In the genomic region with DNA sequence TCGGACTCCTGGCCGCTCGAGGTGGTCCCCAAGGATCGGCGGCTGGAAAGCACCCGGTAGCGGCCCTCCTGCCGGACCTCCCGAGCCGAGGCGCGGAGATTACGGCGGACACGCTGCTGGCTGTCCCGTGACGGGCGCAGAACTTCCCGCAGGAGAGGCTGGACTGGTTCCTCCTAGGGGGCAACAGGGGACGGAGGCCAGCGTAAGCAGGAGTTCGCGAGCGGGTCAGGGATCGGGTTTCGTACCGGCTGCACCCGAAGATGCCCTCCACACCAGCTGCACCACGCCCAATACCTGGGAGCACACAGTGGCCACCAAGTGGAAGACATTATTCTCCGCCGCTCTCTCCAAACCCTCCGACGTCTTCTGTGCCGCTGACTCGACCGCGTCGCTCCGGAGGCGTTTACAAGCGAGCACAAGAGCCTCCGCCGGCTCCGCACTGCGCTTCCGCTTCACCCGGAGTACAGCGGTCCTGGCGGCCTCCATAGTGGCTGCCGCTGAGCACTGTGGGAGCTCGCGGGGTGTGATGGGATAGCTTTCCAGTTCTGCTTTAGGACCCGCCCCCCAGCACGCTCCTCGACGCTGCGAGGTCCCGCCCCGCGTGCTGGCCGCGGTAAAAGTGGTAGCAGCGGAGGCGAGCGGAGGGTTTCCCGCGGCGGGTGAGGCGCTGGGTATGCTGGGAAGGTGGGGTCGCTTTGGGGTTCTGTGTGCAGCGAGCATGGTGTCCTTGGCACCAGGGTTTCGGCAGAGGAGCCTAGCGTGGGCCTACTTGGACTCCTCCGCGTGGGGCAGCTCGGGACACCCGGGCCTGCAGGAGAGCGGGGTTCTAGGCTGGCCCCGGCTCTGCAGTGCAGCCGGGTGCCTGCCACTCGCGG, we compare ENCODE assay signal across 1 cellular context.
A peak's percentile ranks its signal among the peaks of the same experiment; 100 is the strongest.
TF ChIP-seq lines count a peak whose summit lies in the region.

A gene with protein sequence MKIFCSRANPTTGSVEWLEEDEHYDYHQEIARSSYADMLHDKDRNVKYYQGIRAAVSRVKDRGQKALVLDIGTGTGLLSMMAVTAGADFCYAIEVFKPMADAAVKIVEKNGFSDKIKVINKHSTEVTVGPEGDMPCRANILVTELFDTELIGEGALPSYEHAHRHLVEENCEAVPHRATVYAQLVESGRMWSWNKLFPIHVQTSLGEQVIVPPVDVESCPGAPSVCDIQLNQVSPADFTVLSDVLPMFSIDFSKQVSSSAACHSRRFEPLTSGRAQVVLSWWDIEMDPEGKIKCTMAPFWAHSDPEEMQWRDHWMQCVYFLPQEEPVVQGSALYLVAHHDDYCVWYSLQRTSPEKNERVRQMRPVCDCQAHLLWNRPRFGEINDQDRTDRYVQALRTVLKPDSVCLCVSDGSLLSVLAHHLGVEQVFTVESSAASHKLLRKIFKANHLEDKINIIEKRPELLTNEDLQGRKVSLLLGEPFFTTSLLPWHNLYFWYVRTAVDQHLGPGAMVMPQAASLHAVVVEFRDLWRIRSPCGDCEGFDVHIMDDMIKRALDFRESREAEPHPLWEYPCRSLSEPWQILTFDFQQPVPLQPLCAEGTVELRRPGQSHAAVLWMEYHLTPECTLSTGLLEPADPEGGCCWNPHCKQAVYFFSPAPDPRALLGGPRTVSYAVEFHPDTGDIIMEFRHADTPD (plus strand): TSS at position 579 of the 875 bp plus-strand sequence. CDS start 4,961 bp downstream, outside the sequence.
A gene (minus strand): TSS at position 506 of the 875 bp plus-strand sequence. CDS start 20 bp downstream, at position 486.

TF ChIP-seq in WTC11, 78 proteins besides CTCF, POLR2A, EP300 and RAD21 (continued from another document and continues in another):
- TF ChIP-seq, protein P1, sequence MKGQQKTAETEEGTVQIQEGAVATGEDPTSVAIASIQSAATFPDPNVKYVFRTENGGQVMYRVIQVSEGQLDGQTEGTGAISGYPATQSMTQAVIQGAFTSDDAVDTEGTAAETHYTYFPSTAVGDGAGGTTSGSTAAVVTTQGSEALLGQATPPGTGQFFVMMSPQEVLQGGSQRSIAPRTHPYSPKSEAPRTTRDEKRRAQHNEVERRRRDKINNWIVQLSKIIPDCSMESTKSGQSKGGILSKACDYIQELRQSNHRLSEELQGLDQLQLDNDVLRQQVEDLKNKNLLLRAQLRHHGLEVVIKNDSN (CRISPR knock-in tag; IDR thresholded peaks at IDR 0.05) = peak; percentile 76; the same call in 1 of the 2 replicates
- peak; percentile 31 for TF ChIP-seq NFYB (CRISPR knock-in tag; conservative IDR thresholded peaks at IDR 0.05; ENCODE audit: low read depth)
- no peak for TF ChIP-seq OVOL2 (CRISPR knock-in tag; IDR thresholded peaks at IDR 0.05; ENCODE audit: borderline replicate concordance)
- 0 out of 2 replicates have a peak, but pooled peaks have one; percentile 56 for TF ChIP-seq ZNF416 (CRISPR knock-in tag; IDR thresholded peaks at IDR 0.05)
- peak; percentile 63; the same call in 1 of the 2 replicates for TF ChIP-seq KAT7 (CRISPR knock-in tag; IDR thresholded peaks at IDR 0.05; ENCODE audit: borderline replicate concordance)
- TF ChIP-seq, protein P2, sequence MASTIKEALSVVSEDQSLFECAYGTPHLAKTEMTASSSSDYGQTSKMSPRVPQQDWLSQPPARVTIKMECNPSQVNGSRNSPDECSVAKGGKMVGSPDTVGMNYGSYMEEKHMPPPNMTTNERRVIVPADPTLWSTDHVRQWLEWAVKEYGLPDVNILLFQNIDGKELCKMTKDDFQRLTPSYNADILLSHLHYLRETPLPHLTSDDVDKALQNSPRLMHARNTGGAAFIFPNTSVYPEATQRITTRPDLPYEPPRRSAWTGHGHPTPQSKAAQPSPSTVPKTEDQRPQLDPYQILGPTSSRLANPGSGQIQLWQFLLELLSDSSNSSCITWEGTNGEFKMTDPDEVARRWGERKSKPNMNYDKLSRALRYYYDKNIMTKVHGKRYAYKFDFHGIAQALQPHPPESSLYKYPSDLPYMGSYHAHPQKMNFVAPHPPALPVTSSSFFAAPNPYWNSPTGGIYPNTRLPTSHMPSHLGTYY (CRISPR knock-in tag; IDR thresholded peaks at IDR 0.05) = no peak
- TF ChIP-seq, protein P3, sequence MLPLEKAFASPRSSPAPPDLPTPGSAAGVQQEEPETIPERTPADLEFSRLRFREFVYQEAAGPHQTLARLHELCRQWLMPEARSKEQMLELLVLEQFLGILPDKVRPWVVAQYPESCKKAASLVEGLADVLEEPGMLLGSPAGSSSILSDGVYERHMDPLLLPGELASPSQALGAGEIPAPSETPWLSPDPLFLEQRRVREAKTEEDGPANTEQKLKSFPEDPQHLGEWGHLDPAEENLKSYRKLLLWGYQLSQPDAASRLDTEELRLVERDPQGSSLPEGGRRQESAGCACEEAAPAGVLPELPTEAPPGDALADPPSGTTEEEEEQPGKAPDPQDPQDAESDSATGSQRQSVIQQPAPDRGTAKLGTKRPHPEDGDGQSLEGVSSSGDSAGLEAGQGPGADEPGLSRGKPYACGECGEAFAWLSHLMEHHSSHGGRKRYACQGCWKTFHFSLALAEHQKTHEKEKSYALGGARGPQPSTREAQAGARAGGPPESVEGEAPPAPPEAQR (CRISPR knock-in tag; IDR thresholded peaks at IDR 0.05) = no peak
- peak; percentile 93 for TF ChIP-seq GABPB1 (CRISPR knock-in tag; IDR thresholded peaks at IDR 0.05)
- peak; percentile 89; the same call in 1 of the 2 replicates for TF ChIP-seq NR1H2 (CRISPR knock-in tag; IDR thresholded peaks at IDR 0.05)
- TF ChIP-seq TEAD4 (CRISPR knock-in tag; IDR thresholded peaks at IDR 0.05) = peak; percentile 80
- TF ChIP-seq SMAD4 (CRISPR knock-in tag; IDR thresholded peaks at IDR 0.05) = 0 out of 2 replicates have a peak, but pooled peaks have one; percentile 73
- TF ChIP-seq TCF7 (CRISPR knock-in tag; IDR thresholded peaks at IDR 0.05; ENCODE audit: low read depth) = 0 out of 2 replicates have a peak, but pooled peaks have one; percentile 76
- peak; percentile 75; the same call in 1 of the 2 replicates for TF ChIP-seq ZNF232 (CRISPR knock-in tag; IDR thresholded peaks at IDR 0.05)
- peak; percentile 90 for TF ChIP-seq MYBL2 (CRISPR knock-in tag; IDR thresholded peaks at IDR 0.05)
- TF ChIP-seq, protein P4, sequence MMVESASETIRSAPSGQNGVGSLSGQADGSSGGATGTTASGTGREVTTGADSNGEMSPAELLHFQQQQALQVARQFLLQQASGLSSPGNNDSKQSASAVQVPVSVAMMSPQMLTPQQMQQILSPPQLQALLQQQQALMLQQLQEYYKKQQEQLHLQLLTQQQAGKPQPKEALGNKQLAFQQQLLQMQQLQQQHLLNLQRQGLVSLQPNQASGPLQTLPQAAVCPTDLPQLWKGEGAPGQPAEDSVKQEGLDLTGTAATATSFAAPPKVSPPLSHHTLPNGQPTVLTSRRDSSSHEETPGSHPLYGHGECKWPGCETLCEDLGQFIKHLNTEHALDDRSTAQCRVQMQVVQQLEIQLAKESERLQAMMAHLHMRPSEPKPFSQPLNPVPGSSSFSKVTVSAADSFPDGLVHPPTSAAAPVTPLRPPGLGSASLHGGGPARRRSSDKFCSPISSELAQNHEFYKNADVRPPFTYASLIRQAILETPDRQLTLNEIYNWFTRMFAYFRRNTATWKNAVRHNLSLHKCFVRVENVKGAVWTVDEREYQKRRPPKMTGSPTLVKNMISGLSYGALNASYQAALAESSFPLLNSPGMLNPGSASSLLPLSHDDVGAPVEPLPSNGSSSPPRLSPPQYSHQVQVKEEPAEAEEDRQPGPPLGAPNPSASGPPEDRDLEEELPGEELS (CRISPR knock-in tag; IDR thresholded peaks at IDR 0.05) = peak; percentile 84
- TF ChIP-seq ZBTB21 (CRISPR knock-in tag; IDR thresholded peaks at IDR 0.05; ENCODE audit: borderline replicate concordance) = peak; percentile 80; the same call in 1 of the 2 replicates
- peak; percentile 79; the same call in 1 of the 2 replicates for TF ChIP-seq ATF1 (CRISPR knock-in tag; IDR thresholded peaks at IDR 0.05)
- peak; percentile 93 for TF ChIP-seq FOXP1 (CRISPR knock-in tag; IDR thresholded peaks at IDR 0.05; ENCODE audit: borderline replicate concordance)
- TF ChIP-seq, protein P5, sequence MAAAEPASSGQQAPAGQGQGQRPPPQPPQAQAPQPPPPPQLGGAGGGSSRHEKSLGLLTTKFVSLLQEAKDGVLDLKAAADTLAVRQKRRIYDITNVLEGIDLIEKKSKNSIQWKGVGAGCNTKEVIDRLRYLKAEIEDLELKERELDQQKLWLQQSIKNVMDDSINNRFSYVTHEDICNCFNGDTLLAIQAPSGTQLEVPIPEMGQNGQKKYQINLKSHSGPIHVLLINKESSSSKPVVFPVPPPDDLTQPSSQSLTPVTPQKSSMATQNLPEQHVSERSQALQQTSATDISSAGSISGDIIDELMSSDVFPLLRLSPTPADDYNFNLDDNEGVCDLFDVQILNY (CRISPR knock-in tag; IDR thresholded peaks at IDR 0.05) = peak; percentile 93
- TF ChIP-seq, protein P6, sequence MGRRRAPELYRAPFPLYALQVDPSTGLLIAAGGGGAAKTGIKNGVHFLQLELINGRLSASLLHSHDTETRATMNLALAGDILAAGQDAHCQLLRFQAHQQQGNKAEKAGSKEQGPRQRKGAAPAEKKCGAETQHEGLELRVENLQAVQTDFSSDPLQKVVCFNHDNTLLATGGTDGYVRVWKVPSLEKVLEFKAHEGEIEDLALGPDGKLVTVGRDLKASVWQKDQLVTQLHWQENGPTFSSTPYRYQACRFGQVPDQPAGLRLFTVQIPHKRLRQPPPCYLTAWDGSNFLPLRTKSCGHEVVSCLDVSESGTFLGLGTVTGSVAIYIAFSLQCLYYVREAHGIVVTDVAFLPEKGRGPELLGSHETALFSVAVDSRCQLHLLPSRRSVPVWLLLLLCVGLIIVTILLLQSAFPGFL (CRISPR knock-in tag; IDR thresholded peaks at IDR 0.05; ENCODE audit: borderline replicate concordance) = peak; percentile 79; the same call in 1 of the 2 replicates
- TF ChIP-seq, protein P7, sequence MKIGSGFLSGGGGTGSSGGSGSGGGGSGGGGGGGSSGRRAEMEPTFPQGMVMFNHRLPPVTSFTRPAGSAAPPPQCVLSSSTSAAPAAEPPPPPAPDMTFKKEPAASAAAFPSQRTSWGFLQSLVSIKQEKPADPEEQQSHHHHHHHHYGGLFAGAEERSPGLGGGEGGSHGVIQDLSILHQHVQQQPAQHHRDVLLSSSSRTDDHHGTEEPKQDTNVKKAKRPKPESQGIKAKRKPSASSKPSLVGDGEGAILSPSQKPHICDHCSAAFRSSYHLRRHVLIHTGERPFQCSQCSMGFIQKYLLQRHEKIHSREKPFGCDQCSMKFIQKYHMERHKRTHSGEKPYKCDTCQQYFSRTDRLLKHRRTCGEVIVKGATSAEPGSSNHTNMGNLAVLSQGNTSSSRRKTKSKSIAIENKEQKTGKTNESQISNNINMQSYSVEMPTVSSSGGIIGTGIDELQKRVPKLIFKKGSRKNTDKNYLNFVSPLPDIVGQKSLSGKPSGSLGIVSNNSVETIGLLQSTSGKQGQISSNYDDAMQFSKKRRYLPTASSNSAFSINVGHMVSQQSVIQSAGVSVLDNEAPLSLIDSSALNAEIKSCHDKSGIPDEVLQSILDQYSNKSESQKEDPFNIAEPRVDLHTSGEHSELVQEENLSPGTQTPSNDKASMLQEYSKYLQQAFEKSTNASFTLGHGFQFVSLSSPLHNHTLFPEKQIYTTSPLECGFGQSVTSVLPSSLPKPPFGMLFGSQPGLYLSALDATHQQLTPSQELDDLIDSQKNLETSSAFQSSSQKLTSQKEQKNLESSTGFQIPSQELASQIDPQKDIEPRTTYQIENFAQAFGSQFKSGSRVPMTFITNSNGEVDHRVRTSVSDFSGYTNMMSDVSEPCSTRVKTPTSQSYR (CRISPR knock-in tag; IDR thresholded peaks at IDR 0.05) = 0 out of 2 replicates have a peak, but pooled peaks have one; percentile 44
- 0 out of 2 replicates have a peak, but pooled peaks have one; percentile 31 for TF ChIP-seq ZNF219 (CRISPR knock-in tag; IDR thresholded peaks at IDR 0.05; ENCODE audit: borderline replicate concordance)
- peak; percentile 75 for TF ChIP-seq ETV6 (CRISPR knock-in tag; IDR thresholded peaks at IDR 0.05)
- TF ChIP-seq JUN (CRISPR knock-in tag; IDR thresholded peaks at IDR 0.05) = peak; percentile 89
- peak; percentile 86; the same call in 1 of the 2 replicates for TF ChIP-seq TP53 (CRISPR knock-in tag; IDR thresholded peaks at IDR 0.05)
- TF ChIP-seq, protein P8, sequence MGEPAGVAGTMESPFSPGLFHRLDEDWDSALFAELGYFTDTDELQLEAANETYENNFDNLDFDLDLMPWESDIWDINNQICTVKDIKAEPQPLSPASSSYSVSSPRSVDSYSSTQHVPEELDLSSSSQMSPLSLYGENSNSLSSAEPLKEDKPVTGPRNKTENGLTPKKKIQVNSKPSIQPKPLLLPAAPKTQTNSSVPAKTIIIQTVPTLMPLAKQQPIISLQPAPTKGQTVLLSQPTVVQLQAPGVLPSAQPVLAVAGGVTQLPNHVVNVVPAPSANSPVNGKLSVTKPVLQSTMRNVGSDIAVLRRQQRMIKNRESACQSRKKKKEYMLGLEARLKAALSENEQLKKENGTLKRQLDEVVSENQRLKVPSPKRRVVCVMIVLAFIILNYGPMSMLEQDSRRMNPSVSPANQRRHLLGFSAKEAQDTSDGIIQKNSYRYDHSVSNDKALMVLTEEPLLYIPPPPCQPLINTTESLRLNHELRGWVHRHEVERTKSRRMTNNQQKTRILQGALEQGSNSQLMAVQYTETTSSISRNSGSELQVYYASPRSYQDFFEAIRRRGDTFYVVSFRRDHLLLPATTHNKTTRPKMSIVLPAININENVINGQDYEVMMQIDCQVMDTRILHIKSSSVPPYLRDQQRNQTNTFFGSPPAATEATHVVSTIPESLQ (CRISPR knock-in tag; IDR thresholded peaks at IDR 0.05) = no peak
- TF ChIP-seq, protein P9, sequence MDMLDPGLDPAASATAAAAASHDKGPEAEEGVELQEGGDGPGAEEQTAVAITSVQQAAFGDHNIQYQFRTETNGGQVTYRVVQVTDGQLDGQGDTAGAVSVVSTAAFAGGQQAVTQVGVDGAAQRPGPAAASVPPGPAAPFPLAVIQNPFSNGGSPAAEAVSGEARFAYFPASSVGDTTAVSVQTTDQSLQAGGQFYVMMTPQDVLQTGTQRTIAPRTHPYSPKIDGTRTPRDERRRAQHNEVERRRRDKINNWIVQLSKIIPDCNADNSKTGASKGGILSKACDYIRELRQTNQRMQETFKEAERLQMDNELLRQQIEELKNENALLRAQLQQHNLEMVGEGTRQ (CRISPR knock-in tag; IDR thresholded peaks at IDR 0.05) = peak; percentile 53; the same call in 1 of the 2 replicates
- TF ChIP-seq FOXK1 (CRISPR knock-in tag; IDR thresholded peaks at IDR 0.05) = peak; percentile 81
- no peak for TF ChIP-seq ZNF671 (CRISPR knock-in tag; IDR thresholded peaks at IDR 0.05)
- peak; percentile 97 for TF ChIP-seq SP1 (CRISPR knock-in tag; conservative IDR thresholded peaks at IDR 0.05)
